Comparison of ENCODE assay signal across 10 cellular contexts in genomic region chr6:157143171-157143884, GRCh38.
DNase-seq lines count a peak whose midpoint lies in the region; ATAC-seq, FAIRE-seq and TF ChIP-seq lines count a peak whose summit lies in the region.
"Had no signal": no experiment of that assay in that cellular context is flagged by ENCODE, and none has a peak within 500 bp of the region (broad histone marks: within the 10 kb centered on the region; RNA-seq: fewer than 3 reads in every experiment).

No MANE protein-coding gene starts in this region.

- TF ChIP-seq CTCF in tibial artery (IDR thresholded peaks at IDR 0.05) (no peak), D721Med (IDR thresholded peaks at IDR 0.05; ENCODE audit: insufficient read depth, missing control alignments) (no peak), WERI-Rb-1 (IDR thresholded peaks at IDR 0.05; ENCODE audit: low read depth, low read length) (no peak)

- H3K27ac ChIP-seq in tibial artery: peak overlapping the region; percentile 28 to 52
- no peak overlapping the region for H3K27ac ChIP-seq in WERI-Rb-1

- intact Hi-C loops in tibial artery (cut with DNase I; ENCODE audit: low total_unique reads): no loop called here

- H3K4me3 Mint-ChIP-seq in activated naive CD4-positive, alpha-beta T cell treated with anti-CD3 and anti-CD28 coated beads, Interleukin-2, amount 50 U/mL, for 24 hours: no peak overlapping the region
- no peak overlapping the region for H3K4me3 Mint-ChIP-seq in activated T-helper 17 cell treated with anti-CD3 and anti-CD28 coated beads, Interleukin-2, amount 50 U/mL, for 72 hours
- H3K4me3 Mint-ChIP-seq in immature natural killer cell: peak overlapping the region; percentile 39 to 76 (median 49)
- H3K4me3 Mint-ChIP-seq: CD4-positive, alpha-beta T cell had no signal

- no peak for FAIRE-seq in D721Med (lab: Jason Lieb, UNC)

- peaks cover 0 to 11% (median 0%) of the 10 kb centered on the region in 3 donors for H3K36me3 ChIP-seq in tibial artery
- H3K36me3 ChIP-seq in WERI-Rb-1: peaks cover 16% of the 10 kb centered on the region

- peaks cover 17% of the 10 kb centered on the region for H3K4me1 Mint-ChIP-seq in activated naive CD4-positive, alpha-beta T cell treated with anti-CD3 and anti-CD28 coated beads, Interleukin-2, amount 50 U/mL, for 24 hours
- H3K4me1 Mint-ChIP-seq in activated T-helper 17 cell treated with anti-CD3 and anti-CD28 coated beads, Interleukin-2, amount 50 U/mL, for 72 hours: peaks cover 8% of the 10 kb centered on the region
- H3K4me1 Mint-ChIP-seq in immature natural killer cell: peaks cover 47 to 55% of the 10 kb centered on the region in 2 donors

- peaks cover 0 to 46% (median 36%) of the 10 kb centered on the region in 4 donors for H3K4me1 ChIP-seq in tibial artery

- H3K27me3 ChIP-seq in tibial artery (no peaks in the 10 kb centered on the region), WERI-Rb-1 (ENCODE audit: insufficient read depth, low read depth, severe bottlenecking) (no peaks in the 10 kb centered on the region)

- no peaks in the 10 kb centered on the region for H3K27me3 Mint-ChIP-seq in activated naive CD4-positive, alpha-beta T cell treated with anti-CD3 and anti-CD28 coated beads, Interleukin-2, amount 50 U/mL, for 24 hours
- H3K27me3 Mint-ChIP-seq in activated T-helper 17 cell treated with anti-CD3 and anti-CD28 coated beads, Interleukin-2, amount 50 U/mL, for 72 hours: no peaks in the 10 kb centered on the region
- H3K27me3 Mint-ChIP-seq in immature natural killer cell (ENCODE audit: low read depth in 3 of 3): peaks cover 6 to 13% (median 11%) of the 10 kb centered on the region in 3 donors
- H3K27me3 Mint-ChIP-seq: CD4-positive, alpha-beta T cell had no signal

- H3K9me3 ChIP-seq in tibial artery (no peaks in the 10 kb centered on the region), WERI-Rb-1 (ENCODE audit: severe bottlenecking) (no peaks in the 10 kb centered on the region)

- DNase-seq in activated naive CD4-positive, alpha-beta T cell (lab: John Stamatoyannopoulos, UW): no peak
- DNase-seq in immature natural killer cell (peak; percentile 87 to 90 (median 89)), tibial artery (no peak), D721Med (ENCODE audit: insufficient read length, low spot score) (no peak), midbrain (lab: John Stamatoyannopoulos, UW) (no peak), WERI-Rb-1 (no peak)
- DNase-seq: CD4-positive, alpha-beta T cell; central memory CD4-positive, alpha-beta T cell had no signal

- peaks cover 10% of the 10 kb centered on the region for H3K36me3 Mint-ChIP-seq in activated naive CD4-positive, alpha-beta T cell treated with anti-CD3 and anti-CD28 coated beads, Interleukin-2, amount 50 U/mL, for 24 hours
- H3K36me3 Mint-ChIP-seq in activated T-helper 17 cell treated with anti-CD3 and anti-CD28 coated beads, Interleukin-2, amount 50 U/mL, for 72 hours (ENCODE audit: low read depth): peaks cover 17% of the 10 kb centered on the region
- peaks cover 20 to 37% (median 32%) of the 10 kb centered on the region in 3 donors for H3K36me3 Mint-ChIP-seq in immature natural killer cell

- ATAC-seq in activated T-helper 17 cell treated with anti-CD3 and anti-CD28 coated beads, Interleukin-2, amount 50 U/mL, for 72 hours (replicated peaks): peak; percentile 98

- no peaks in the 10 kb centered on the region for H3K9me3 Mint-ChIP-seq in activated naive CD4-positive, alpha-beta T cell treated with anti-CD3 and anti-CD28 coated beads, Interleukin-2, amount 50 U/mL, for 24 hours
- H3K9me3 Mint-ChIP-seq in activated T-helper 17 cell treated with anti-CD3 and anti-CD28 coated beads, Interleukin-2, amount 50 U/mL, for 72 hours: no peaks in the 10 kb centered on the region
- H3K9me3 Mint-ChIP-seq in immature natural killer cell: peaks cover 0 to 2% (median 0%) of the 10 kb centered on the region in 6 donors
- H3K9me3 Mint-ChIP-seq: CD4-positive, alpha-beta T cell had no signal

- H3K27ac Mint-ChIP-seq in activated naive CD4-positive, alpha-beta T cell treated with anti-CD3 and anti-CD28 coated beads, Interleukin-2, amount 50 U/mL, for 24 hours: peak overlapping the region; percentile 15
- H3K27ac Mint-ChIP-seq in activated T-helper 17 cell treated with anti-CD3 and anti-CD28 coated beads, Interleukin-2, amount 50 U/mL, for 72 hours: peak overlapping the region; percentile 76
- peak overlapping the region; percentile 85 to 98 (median 96) for H3K27ac Mint-ChIP-seq in immature natural killer cell
- H3K27ac Mint-ChIP-seq: CD4-positive, alpha-beta T cell had no signal

- H3K4me3 ChIP-seq in tibial artery (no peak overlapping the region), WERI-Rb-1 (ENCODE audit: low read depth, low read length) (no peak overlapping the region)

Comparison
In these comparisons a context has a peak if more than half of its experiments do, and no peak if none do; other contexts are left out.
1. H3K27ac Mint-ChIP-seq: peak in every context shown above with its lines; median percentile 96 in immature natural killer cell; 76 in activated T-helper 17 cell treated with anti-CD3 and anti-CD28 coated beads, Interleukin-2, amount 50 U/mL, for 72 hours; 15 in activated naive CD4-positive, alpha-beta T cell treated with anti-CD3 and anti-CD28 coated beads, Interleukin-2, amount 50 U/mL, for 24 hours.
2. H3K4me3 Mint-ChIP-seq: peak in immature natural killer cell (5 of 5); none in activated naive CD4-positive, alpha-beta T cell treated with anti-CD3 and anti-CD28 coated beads, Interleukin-2, amount 50 U/mL, for 24 hours (single experiment) and activated T-helper 17 cell treated with anti-CD3 and anti-CD28 coated beads, Interleukin-2, amount 50 U/mL, for 72 hours (single experiment).
3. DNase-seq: peak in immature natural killer cell (3 of 3); none in activated naive CD4-positive, alpha-beta T cell (0 of 4), tibial artery (0 of 2), D721Med (single experiment), midbrain (single experiment) and WERI-Rb-1 (single experiment).